ENCODE assay signal across 8 cellular contexts in the genomic region with DNA sequence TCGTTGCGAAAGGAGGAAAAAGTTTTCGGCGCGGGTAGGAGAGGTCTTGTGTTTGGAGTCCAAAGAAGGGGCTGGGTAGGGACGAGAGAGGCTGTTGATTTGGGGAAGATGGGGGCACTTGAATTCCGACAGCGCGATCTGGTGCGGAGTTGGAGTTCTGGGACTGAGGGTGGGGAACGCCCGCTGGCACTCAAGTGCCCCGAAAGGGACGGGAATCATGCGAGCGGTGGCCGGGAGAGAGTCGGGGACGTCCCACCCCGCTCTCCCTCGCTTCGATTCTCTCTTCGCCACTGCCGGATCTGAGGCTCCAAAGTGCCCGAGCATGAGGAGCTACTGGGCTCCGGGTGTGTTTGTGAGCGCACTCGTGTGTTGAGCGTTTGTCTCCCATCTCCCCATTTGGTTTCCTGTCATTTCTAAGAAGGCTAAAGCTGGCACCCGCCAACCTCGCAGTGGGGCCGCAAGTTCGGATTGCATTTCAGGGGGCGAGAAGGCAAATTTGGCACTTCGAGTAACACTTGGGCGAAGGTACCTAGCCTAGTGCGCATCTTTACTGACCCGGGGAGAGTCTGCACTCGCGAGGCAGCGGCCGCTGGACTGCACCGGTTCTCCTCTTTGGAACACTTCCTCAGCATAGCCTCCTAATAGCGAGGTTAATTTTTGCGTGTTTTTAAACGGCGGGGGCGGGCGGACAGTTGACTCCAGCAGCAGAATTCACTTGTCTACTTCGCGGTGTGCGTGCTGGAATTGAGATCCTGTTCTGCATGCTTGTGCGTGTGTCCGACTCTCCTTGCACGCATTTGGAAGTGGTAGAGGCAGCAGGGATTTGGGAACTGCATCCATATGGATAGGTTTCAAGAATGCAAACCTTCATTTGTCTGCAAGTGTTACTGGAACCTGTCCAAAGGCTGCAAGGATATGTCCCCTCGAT. TPM values are rescaled to one million over a fixed set of nuclear protein-coding genes. Genes with fewer than 3 reads are reported as not detected.
DNase-seq lines count a peak whose midpoint lies in the region; ATAC-seq and TF ChIP-seq lines count a peak whose summit lies in the region.

No MANE protein-coding gene starts in this region.

- intact Hi-C loops in prostate gland (cut with DNase I) = no loop called here

- peak overlapping the region; percentile 17 for H3K4me3 ChIP-seq in RWPE2 (ENCODE audit: severe bottlenecking)
- peak overlapping the region; percentile 36 to 48 for H3K4me3 ChIP-seq in prostate gland

- WGBS in prostate gland = 2% methylated on average over 56 of the region's 56 CpGs

- ATAC-seq in RWPE2 (ENCODE audit: low read depth) = peak; percentile 35; the same call in 2 of the 3 replicates
- peak; percentile 30 for ATAC-seq in foreskin keratinocyte

- no peak for TF ChIP-seq CTCF in RWPE2 (IDR thresholded peaks at IDR 0.05; ENCODE audit: poor library complexity, severe bottlenecking)
- TF ChIP-seq CTCF in foreskin keratinocyte (conservative IDR thresholded peaks at IDR 0.05) = no peak
- no peak for TF ChIP-seq CTCF in prostate gland (IDR thresholded peaks at IDR 0.05)

- H3K9me3 ChIP-seq in RWPE2 (ENCODE audit: severe bottlenecking) (no peaks in the 10 kb centered on the region), prostate gland (no peaks in the 10 kb centered on the region)

- H3K4me1 ChIP-seq in RWPE2 (ENCODE audit: insufficient read depth, poor library complexity, severe bottlenecking) (no peaks in the 10 kb centered on the region), foreskin keratinocyte (no peaks in the 10 kb centered on the region), prostate gland (replicated peaks) (no peaks in the 10 kb centered on the region)

- TF ChIP-seq POLR2A in prostate gland (IDR thresholded peaks at IDR 0.05) = no peak

- H3K27me3 ChIP-seq in RWPE2 (ENCODE audit: insufficient read depth, poor library complexity, severe bottlenecking) (peaks cover 54% of the 10 kb centered on the region), foreskin keratinocyte (peaks cover 54% of the 10 kb centered on the region), prostate gland (replicated peaks; ENCODE audit: insufficient read depth) (no peaks in the 10 kb centered on the region)

- H3K27ac ChIP-seq in RWPE2 (ENCODE audit: poor library complexity, severe bottlenecking) (no peak overlapping the region), foreskin keratinocyte (no peak overlapping the region), prostate gland (peak overlapping the region; percentile 22 to 27)

- H3K36me3 ChIP-seq in RWPE2 (ENCODE audit: low read depth) (no peaks in the 10 kb centered on the region), prostate gland (no peaks in the 10 kb centered on the region)

- DNase-seq in GM03348 (ENCODE audit: low spot score) (peak; percentile 8), RWPE2 (ENCODE audit: low spot score) (no peak), foreskin keratinocyte (peak in 1 of 2 donors; percentile 8), prostate gland (ENCODE audit: low spot score) (no peak), SHP77 (lab: John Stamatoyannopoulos, UW) (no peak), DMS79 (lab: John Stamatoyannopoulos, UW) (no peak), NCI-H2196 treated with DMSO at 0.1 percent for 48 hours (lab: John Stamatoyannopoulos, UW; ENCODE audit: unreplicated experiment) (no peak)
- DNase-seq in activated CD4-positive, CD25-positive, alpha-beta regulatory T cell (lab: John Stamatoyannopoulos, UW) = no peak

RNA-seq across cellular contexts. Expression of gene CHRM3, which starts 1.2 kb away (rescaled TPM):
- total RNA-seq in foreskin keratinocyte (not detected in 2 replicates), prostate gland (1 to 10 TPM; 2.2 to 3.9 TPM)
- polyA plus RNA-seq in foreskin keratinocyte = not detected in 2 replicates

Comparison
In these comparisons a context has a peak if more than half of its experiments do, and no peak if none do; other contexts are left out.
1. H3K27ac ChIP-seq: peak in prostate gland (2 of 2); none in RWPE2 (single experiment) and foreskin keratinocyte (single experiment).